Comparison of ENCODE assay signal across 1 cellular context in the genomic region with DNA sequence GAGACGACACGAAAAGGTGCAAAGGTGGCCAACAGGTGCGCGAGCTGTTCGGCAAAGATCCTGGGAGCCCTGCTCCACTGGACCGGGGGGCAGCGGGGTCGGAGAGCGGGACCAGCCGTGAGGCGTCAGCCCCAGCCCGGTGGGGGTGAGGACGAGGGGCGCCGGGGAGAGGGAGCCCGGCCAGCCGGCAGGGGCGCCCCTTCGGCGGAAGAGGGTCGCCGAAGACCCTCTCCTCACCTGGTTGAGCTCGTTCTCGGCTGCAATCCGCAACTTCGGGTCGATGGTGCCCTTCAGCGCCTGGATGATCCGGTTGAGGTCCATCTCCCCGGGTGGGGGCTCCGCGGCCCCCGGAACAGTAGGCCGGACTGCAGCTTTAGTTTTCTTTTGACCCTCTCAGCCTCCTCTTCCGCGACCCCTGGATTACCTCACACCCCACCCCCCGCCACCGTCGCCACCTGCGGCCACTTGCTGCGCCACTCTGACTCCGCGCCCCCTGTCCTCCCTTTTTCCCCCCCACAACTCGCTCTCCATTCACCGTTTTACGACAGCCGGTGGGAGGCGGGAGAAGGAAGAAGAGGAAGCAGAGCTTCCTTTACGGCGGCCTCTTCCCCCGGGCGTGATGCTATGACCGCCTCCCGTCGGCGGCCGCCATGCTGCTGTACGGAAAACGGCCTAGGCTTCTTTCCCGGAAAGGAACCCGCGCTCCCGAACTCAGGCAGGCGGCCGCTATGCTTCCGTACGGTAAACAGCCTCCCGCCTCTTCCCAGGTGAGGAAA.
TF ChIP-seq lines count a peak whose summit lies in the region.

TSS of gene IPO8 (minus strand) at position 543 of the 776 bp plus-strand sequence. CDS start at position 321, 222 bp downstream.

TF ChIP-seq in K562, 482 proteins besides CTCF, POLR2A, EP300 and RAD21 (continued from another document):
- TF ChIP-seq CREB5 (CRISPR knock-in tag; IDR thresholded peaks at IDR 0.05) (no peak), ZNF778 (CRISPR knock-in tag; IDR thresholded peaks at IDR 0.05) (no peak), FOXK2 (conservative IDR thresholded peaks at IDR 0.05 in 1 of 2, IDR thresholded peaks at IDR 0.05 in 1 of 2; ENCODE audit: low read depth in 2 of 2) (peak; percentile 68 to 74), CREBBP (IDR thresholded peaks at IDR 0.05; ENCODE audit: low read depth, low read length) (no peak), ETV5 (CRISPR knock-in tag; IDR thresholded peaks at IDR 0.05; ENCODE audit: low read depth) (peak; percentile 74), ZNF311 (CRISPR knock-in tag; IDR thresholded peaks at IDR 0.05) (no peak), TAF1 (IDR thresholded peaks at IDR 0.05; ENCODE audit: control insufficient read depth, extremely low read depth, insufficient read depth, low read length, severe bottlenecking) (peak; percentile 68), RBFOX2 (IDR thresholded peaks at IDR 0.05; ENCODE audit: low read depth, low read length) (peak; percentile 81), RB1 (IDR thresholded peaks at IDR 0.05; ENCODE audit: low read depth) (peak; percentile 66), YY1 (IDR thresholded peaks at IDR 0.05; ENCODE audit: borderline replicate concordance in 1 of 3, control insufficient read depth in 1 of 3, extremely low read depth in 1 of 3, insufficient read depth in 3 of 3, insufficient read length in 1 of 3, insufficient replicate concordance in 2 of 3, low read depth in 1 of 3, low read length in 2 of 3) (peak; percentile 96 to 100 (median 100)), ZNF445 (CRISPR knock-in tag; IDR thresholded peaks at IDR 0.05; ENCODE audit: low read depth) (no peak), RBM34 (IDR thresholded peaks at IDR 0.05; ENCODE audit: borderline replicate concordance, insufficient read depth, low read length) (no peak), MYC (IDR thresholded peaks at IDR 0.05; ENCODE audit: low read depth, low read length) (peak; percentile 54), MYC (CRISPR knock-in tag; IDR thresholded peaks at IDR 0.05; ENCODE audit: borderline replicate concordance, low read depth) (no peak), NFIC (IDR thresholded peaks at IDR 0.05) (peak; percentile 24; the same call in 1 of the 2 replicates), SP2 (IDR thresholded peaks at IDR 0.05; ENCODE audit: extremely low read depth, low read depth, low read length, poor library complexity, severe bottlenecking) (no peak), JUND (IDR thresholded peaks at IDR 0.05; ENCODE audit: borderline replicate concordance, low read depth, low read length) (peak; percentile 74), JUND (tag; IDR thresholded peaks at IDR 0.05; ENCODE audit: borderline replicate concordance, low read depth, low read length) (no peak; the same call in 2 of the 3 replicates), ATF1 (CRISPR knock-in tag; IDR thresholded peaks at IDR 0.05) (no peak), ATF1 (tag; IDR thresholded peaks at IDR 0.05) (peak; percentile 74), RBM14 (IDR thresholded peaks at IDR 0.05; ENCODE audit: borderline replicate concordance, insufficient read depth, low read depth, low read length) (no peak), IFI16 (CRISPR knock-in tag; IDR thresholded peaks at IDR 0.05) (no peak), STAT5B (CRISPR knock-in tag; IDR thresholded peaks at IDR 0.05) (no peak), CBX1 (IDR thresholded peaks at IDR 0.05; ENCODE audit: low read depth) (no peak), RFX5 (IDR thresholded peaks at IDR 0.05; ENCODE audit: low read depth, low read length) (no peak), ZNF77 (CRISPR knock-in tag; IDR thresholded peaks at IDR 0.05) (no peak)
- TF ChIP-seq, protein P1, sequence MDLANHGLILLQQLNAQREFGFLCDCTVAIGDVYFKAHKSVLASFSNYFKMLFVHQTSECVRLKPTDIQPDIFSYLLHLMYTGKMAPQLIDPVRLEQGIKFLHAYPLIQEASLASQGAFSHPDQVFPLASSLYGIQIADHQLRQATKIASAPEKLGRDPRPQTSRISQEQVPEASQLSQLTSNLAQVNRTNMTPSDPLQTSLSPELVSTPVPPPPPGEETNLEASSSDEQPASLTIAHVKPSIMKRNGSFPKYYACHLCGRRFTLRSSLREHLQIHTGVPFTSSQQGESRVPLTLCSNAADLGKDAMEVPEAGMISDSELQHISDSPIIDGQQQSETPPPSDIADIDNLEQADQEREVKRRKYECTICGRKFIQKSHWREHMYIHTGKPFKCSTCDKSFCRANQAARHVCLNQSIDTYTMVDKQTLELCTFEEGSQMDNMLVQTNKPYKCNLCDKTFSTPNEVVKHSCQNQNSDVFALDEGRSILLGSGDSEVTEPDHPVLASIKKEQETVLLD (IDR thresholded peaks at IDR 0.05) = peak; percentile 50; the same call in 1 of the 2 replicates
- TF ChIP-seq, protein P2, sequence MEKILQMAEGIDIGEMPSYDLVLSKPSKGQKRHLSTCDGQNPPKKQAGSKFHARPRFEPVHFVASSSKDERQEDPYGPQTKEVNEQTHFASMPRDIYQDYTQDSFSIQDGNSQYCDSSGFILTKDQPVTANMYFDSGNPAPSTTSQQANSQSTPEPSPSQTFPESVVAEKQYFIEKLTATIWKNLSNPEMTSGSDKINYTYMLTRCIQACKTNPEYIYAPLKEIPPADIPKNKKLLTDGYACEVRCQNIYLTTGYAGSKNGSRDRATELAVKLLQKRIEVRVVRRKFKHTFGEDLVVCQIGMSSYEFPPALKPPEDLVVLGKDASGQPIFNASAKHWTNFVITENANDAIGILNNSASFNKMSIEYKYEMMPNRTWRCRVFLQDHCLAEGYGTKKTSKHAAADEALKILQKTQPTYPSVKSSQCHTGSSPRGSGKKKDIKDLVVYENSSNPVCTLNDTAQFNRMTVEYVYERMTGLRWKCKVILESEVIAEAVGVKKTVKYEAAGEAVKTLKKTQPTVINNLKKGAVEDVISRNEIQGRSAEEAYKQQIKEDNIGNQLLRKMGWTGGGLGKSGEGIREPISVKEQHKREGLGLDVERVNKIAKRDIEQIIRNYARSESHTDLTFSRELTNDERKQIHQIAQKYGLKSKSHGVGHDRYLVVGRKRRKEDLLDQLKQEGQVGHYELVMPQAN (IDR thresholded peaks at IDR 0.05; ENCODE audit: borderline replicate concordance) = no peak; the same call in 1 of the 2 replicates
- TF ChIP-seq, protein P3, sequence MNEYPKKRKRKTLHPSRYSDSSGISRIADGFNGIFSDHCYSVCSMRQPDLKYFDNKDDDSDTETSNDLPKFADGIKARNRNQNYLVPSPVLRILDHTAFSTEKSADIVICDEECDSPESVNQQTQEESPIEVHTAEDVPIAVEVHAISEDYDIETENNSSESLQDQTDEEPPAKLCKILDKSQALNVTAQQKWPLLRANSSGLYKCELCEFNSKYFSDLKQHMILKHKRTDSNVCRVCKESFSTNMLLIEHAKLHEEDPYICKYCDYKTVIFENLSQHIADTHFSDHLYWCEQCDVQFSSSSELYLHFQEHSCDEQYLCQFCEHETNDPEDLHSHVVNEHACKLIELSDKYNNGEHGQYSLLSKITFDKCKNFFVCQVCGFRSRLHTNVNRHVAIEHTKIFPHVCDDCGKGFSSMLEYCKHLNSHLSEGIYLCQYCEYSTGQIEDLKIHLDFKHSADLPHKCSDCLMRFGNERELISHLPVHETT (CRISPR knock-in tag; conservative IDR thresholded peaks at IDR 0.05 in 1 of 2, IDR thresholded peaks at IDR 0.05 in 1 of 2) = no peak
